ENCODE assay signal across 19 cellular contexts in the genomic region with DNA sequence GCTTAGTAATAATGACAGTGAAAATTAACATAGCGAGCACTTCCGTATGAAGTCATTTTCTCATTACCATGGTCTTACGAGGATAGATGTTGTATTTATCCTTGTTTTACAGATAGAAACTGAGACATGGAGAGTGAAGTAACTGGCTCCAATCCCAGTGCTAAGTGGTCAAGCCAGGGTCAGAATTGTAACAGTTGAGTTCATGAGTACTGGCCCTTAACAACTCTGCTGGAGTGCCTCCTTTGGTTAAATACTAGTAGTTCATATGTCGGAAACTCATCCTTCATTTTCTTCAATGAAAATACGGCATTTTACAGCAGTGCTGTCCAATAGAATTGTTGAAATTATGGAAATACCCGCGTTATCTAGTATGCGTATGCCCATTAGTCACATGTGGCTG.
"Had no signal": no experiment of that assay in that cellular context is flagged by ENCODE, and none has a peak within 500 bp of the region (broad histone marks: within the 10 kb centered on the region; RNA-seq: fewer than 3 reads in every experiment).

No MANE protein-coding gene starts in this region.

- DNase-seq: activated CD4-positive, alpha-beta memory T cell treated with anti-CD3 and anti-CD28 coated beads for 36 hours; activated naive CD4-positive, alpha-beta T cell; activated naive CD8-positive, alpha-beta T cell treated with anti-CD3 and anti-CD28 coated beads for 36 hours; activated T-cell treated with anti-CD3 and anti-CD28 coated beads for 4 hours; amniotic stem cell; caudate nucleus; heart right ventricle; immature natural killer cell; midbrain; SW 1271; T-helper 2 cell; transverse colon; WERI-Rb-1 had no signal

- H3K4me3 Mint-ChIP-seq: activated CD4-positive, alpha-beta memory T cell treated with anti-CD3 and anti-CD28 coated beads for 36 hours; activated naive CD8-positive, alpha-beta T cell treated with anti-CD3 and anti-CD28 coated beads for 36 hours; immature natural killer cell; neural crest cell; stimulated activated naive CD8-positive, alpha-beta T cell treated with anti-CD3 and anti-CD28 coated beads, Interleukin-15, Interleukin-2, amounts not matched to agents 100 ng/mL and 50 ng/mL, for 24 hours had no signal

- H3K4me3 ChIP-seq: coronary artery, heart right ventricle, lung, transverse colon, vagina had no signal

- H3K27me3 ChIP-seq: heart right ventricle, transverse colon, vagina had no signal

- H3K9me3 ChIP-seq: heart right ventricle, transverse colon, vagina had no signal

- H3K36me3 ChIP-seq: transverse colon, vagina, WERI-Rb-1 had no signal

- H3K27me3 Mint-ChIP-seq: activated CD4-positive, alpha-beta memory T cell treated with anti-CD3 and anti-CD28 coated beads for 36 hours; activated naive CD8-positive, alpha-beta T cell treated with anti-CD3 and anti-CD28 coated beads for 36 hours; progenitor cell of endocrine pancreas; stimulated activated naive CD8-positive, alpha-beta T cell treated with anti-CD3 and anti-CD28 coated beads, Interleukin-15, Interleukin-2, amounts not matched to agents 100 ng/mL and 50 ng/mL, for 24 hours had no signal

- H3K27ac Mint-ChIP-seq: activated CD4-positive, alpha-beta memory T cell treated with anti-CD3 and anti-CD28 coated beads for 36 hours; activated naive CD8-positive, alpha-beta T cell treated with anti-CD3 and anti-CD28 coated beads for 36 hours; progenitor cell of endocrine pancreas; stimulated activated naive CD8-positive, alpha-beta T cell treated with anti-CD3 and anti-CD28 coated beads, Interleukin-15, Interleukin-2, amounts not matched to agents 100 ng/mL and 50 ng/mL, for 24 hours had no signal

- H3K27ac ChIP-seq: coronary artery, vagina, WERI-Rb-1 had no signal

- H3K9me3 Mint-ChIP-seq: activated CD4-positive, alpha-beta memory T cell treated with anti-CD3 and anti-CD28 coated beads for 36 hours; activated naive CD8-positive, alpha-beta T cell treated with anti-CD3 and anti-CD28 coated beads for 36 hours; immature natural killer cell; neural crest cell; stimulated activated naive CD8-positive, alpha-beta T cell treated with anti-CD3 and anti-CD28 coated beads, Interleukin-15, Interleukin-2, amounts not matched to agents 100 ng/mL and 50 ng/mL, for 24 hours had no signal
